ENCODE assay signal across 1 cellular context in the genomic region with DNA sequence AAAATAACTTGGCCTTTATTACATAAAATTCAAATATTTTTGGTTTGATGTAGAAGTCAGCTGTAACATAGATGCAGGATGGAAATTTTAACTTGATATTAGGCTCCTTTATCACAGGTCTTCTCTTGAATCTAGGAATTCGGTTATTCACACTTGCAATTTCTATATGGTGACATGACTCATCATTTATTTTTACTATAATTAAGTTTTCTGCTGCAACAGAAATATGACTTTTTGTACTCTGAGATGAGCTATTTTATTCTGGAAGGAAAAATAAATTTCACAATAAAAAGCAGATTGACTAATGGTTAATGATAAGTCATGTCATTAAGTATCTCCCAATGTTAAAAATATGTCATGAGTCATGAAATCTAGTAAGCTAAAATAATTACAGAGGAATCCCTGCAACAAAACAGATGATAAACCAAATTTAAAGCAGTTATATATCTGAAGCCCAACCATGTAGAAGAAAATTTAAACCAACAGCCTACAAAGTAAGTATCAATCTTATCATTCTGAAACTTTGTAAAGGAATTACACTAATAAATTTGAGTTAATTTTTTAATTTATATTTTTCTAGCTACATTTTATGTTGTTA.
TF ChIP-seq lines count a peak whose summit lies in the region.

No MANE protein-coding gene starts in this region.

TF ChIP-seq in SK-N-SH treated with all-trans-retinoic acid at 6 μM for 48 hours, 23 proteins besides CTCF, POLR2A, EP300 and RAD21 (continued from another document):
- no peak for TF ChIP-seq ZNF8 (CRISPR knock-in tag; IDR thresholded peaks at IDR 0.05)
- no peak for TF ChIP-seq ZNF70 (CRISPR knock-in tag; IDR thresholded peaks at IDR 0.05)
- TF ChIP-seq ARNTL (CRISPR knock-in tag; IDR thresholded peaks at IDR 0.05; ENCODE audit: borderline replicate concordance, low read depth), result no peak
- TF ChIP-seq ZFP3 (CRISPR knock-in tag; IDR thresholded peaks at IDR 0.05), result no peak
- TF ChIP-seq OSR1 (CRISPR knock-in tag; IDR thresholded peaks at IDR 0.05), result no peak
- TF ChIP-seq ESRRG (CRISPR knock-in tag; IDR thresholded peaks at IDR 0.05), result no peak
- no peak for TF ChIP-seq SNAI2 (CRISPR knock-in tag; IDR thresholded peaks at IDR 0.05)
- TF ChIP-seq CSDC2 (CRISPR knock-in tag; IDR thresholded peaks at IDR 0.05), result no peak
- TF ChIP-seq ZFP30 (CRISPR knock-in tag; IDR thresholded peaks at IDR 0.05), result no peak
- peak; percentile 98 for TF ChIP-seq ISL1 (CRISPR knock-in tag; IDR thresholded peaks at IDR 0.05)
- TF ChIP-seq PPARA (CRISPR knock-in tag; IDR thresholded peaks at IDR 0.05; ENCODE audit: borderline replicate concordance), result no peak
- TF ChIP-seq, protein P1, sequence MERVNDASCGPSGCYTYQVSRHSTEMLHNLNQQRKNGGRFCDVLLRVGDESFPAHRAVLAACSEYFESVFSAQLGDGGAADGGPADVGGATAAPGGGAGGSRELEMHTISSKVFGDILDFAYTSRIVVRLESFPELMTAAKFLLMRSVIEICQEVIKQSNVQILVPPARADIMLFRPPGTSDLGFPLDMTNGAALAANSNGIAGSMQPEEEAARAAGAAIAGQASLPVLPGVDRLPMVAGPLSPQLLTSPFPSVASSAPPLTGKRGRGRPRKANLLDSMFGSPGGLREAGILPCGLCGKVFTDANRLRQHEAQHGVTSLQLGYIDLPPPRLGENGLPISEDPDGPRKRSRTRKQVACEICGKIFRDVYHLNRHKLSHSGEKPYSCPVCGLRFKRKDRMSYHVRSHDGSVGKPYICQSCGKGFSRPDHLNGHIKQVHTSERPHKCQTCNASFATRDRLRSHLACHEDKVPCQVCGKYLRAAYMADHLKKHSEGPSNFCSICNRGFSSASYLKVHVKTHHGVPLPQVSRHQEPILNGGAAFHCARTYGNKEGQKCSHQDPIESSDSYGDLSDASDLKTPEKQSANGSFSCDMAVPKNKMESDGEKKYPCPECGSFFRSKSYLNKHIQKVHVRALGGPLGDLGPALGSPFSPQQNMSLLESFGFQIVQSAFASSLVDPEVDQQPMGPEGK (CRISPR knock-in tag; IDR thresholded peaks at IDR 0.05; ENCODE audit: borderline replicate concordance), result peak; percentile 55; the same call in 1 of the 2 replicates
